ENCODE assay signal across 11 cellular contexts in the genomic region with DNA sequence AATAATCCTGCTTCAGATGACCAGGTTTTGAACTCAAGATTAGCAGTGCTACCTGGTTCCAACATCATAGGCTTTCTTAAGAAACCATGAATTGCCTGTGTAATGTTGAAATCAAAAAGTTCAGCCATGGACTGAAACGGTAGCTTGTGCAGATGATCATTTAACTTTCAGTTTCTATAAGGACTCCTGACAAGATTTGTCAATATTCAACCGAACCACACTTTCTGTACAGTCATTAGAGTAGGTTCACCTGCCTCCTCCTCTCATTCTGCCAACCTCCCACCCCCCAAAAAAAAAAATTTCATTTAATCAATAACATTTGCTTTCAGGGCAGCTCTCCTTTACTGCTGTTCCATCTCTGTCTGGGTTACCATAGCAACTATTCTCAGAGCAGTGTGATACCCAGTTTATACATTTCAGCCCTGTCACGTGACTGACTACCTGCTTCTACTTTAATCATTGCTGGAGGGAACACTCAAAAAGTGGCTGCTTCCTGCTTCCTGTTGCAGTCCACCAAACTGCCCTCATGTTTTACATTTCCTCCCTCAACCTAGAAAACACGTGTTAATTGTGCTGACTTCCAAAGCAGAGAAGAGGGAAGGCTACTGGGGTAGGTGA.
DNase-seq lines count a peak whose midpoint lies in the region; ATAC-seq and TF ChIP-seq lines count a peak whose summit lies in the region.
"Had no signal": no experiment of that assay in that cellular context is flagged by ENCODE, and none has a peak within 500 bp of the region (broad histone marks: within the 10 kb centered on the region; RNA-seq: fewer than 3 reads in every experiment).

No MANE protein-coding gene starts in this region.

- H3K27me3 Mint-ChIP-seq in activated naive CD4-positive, alpha-beta T cell treated with anti-CD3 and anti-CD28 coated beads, Interleukin-2, amount 10 ng/mL, durations not matched to agents 7 days and 5 days = peaks cover 3% of the 10 kb centered on the region

- H4K20me1 ChIP-seq in OCI-LY3 (ENCODE audit: insufficient read depth, low read length) = no peaks in the 10 kb centered on the region

- CTCF ChIA-PET in activated naive CD4-positive, alpha-beta T cell treated with anti-CD3 and anti-CD28 coated beads, Interleukin-2, amount 10 ng/mL, durations not matched to agents 7 days and 5 days (lab: Charles Lee) = interaction anchor here (0.7 kb wide), 1 partner anchor 17 kb away, joined by 3 read pairs; no protein-coding TSS in a partner anchor

- no peak overlapping the region for H3K4me3 Mint-ChIP-seq in activated naive CD4-positive, alpha-beta T cell treated with anti-CD3 and anti-CD28 coated beads, Interleukin-2, amount 10 ng/mL, durations not matched to agents 7 days and 5 days

- no peaks in the 10 kb centered on the region for H3K36me3 ChIP-seq in OCI-LY3 (replicated peaks; ENCODE audit: low read depth, low read length)
- H3K36me3 ChIP-seq in heart right ventricle = no peaks in the 10 kb centered on the region

- no peaks in the 10 kb centered on the region for H3K36me3 Mint-ChIP-seq in activated naive CD4-positive, alpha-beta T cell treated with anti-CD3 and anti-CD28 coated beads, Interleukin-2, amount 10 ng/mL, durations not matched to agents 7 days and 5 days

- intact Hi-C loops in heart right ventricle (cut with DNase I) = no loop called here

- H3K27ac ChIP-seq in OCI-LY3 (ENCODE audit: low read length) = peak overlapping the region; percentile 57
- H3K27ac ChIP-seq in coronary artery = no peak overlapping the region
- no peak overlapping the region for H3K27ac ChIP-seq in heart right ventricle

- H3K9me3 ChIP-seq in OCI-LY3 (ENCODE audit: insufficient read depth, low read length) (no peaks in the 10 kb centered on the region), heart right ventricle (no peaks in the 10 kb centered on the region)

- peak overlapping the region; percentile 64 for H2AFZ ChIP-seq in OCI-LY3 (ENCODE audit: low read depth, low read length)

- H3K27ac Mint-ChIP-seq in activated naive CD4-positive, alpha-beta T cell treated with anti-CD3 and anti-CD28 coated beads, Interleukin-2, amount 10 ng/mL, durations not matched to agents 7 days and 5 days = no peak overlapping the region

- ATAC-seq in GM19372 (IDR thresholded peaks at IDR 0.05; ENCODE audit: low read depth, unreplicated experiment) (peak; percentile 89), HG03025 (IDR thresholded peaks at IDR 0.05; ENCODE audit: low FRiP score, unreplicated experiment) (peak; percentile 82), left lobe of liver (no peak), heart right ventricle (no peak)
- ATAC-seq: esophagus mucosa had no signal

- H3K4me2 ChIP-seq in OCI-LY3 (ENCODE audit: low read length) = peak overlapping the region; percentile 38

- H3K9me3 Mint-ChIP-seq in activated naive CD4-positive, alpha-beta T cell treated with anti-CD3 and anti-CD28 coated beads, Interleukin-2, amount 10 ng/mL, durations not matched to agents 7 days and 5 days = no peaks in the 10 kb centered on the region

- no peaks in the 10 kb centered on the region for H3K79me2 ChIP-seq in OCI-LY3 (ENCODE audit: low read length)

- no peaks in the 10 kb centered on the region for H3K27me3 ChIP-seq in OCI-LY3 (ENCODE audit: low read depth, low read length)
- peaks cover 0 to 13% (median 0%) of the 10 kb centered on the region in 7 donors for H3K27me3 ChIP-seq in heart right ventricle

- H3K4me3 ChIP-seq in OCI-LY3 (ENCODE audit: low read length) (peak overlapping the region; percentile 16), coronary artery (no peak overlapping the region), heart right ventricle (no peak overlapping the region)

- DNase-seq in GM10266 (ENCODE audit: extremely low spot score) (peak; percentile 6), left lobe of liver (ENCODE audit: low spot score) (no peak), coronary artery (ENCODE audit: low spot score) (no peak), heart right ventricle (no peak)
- no peak for DNase-seq in activated naive CD4-positive, alpha-beta T cell treated with anti-CD3 and anti-CD28 coated beads, Interleukin-2, amount 10 ng/mL, durations not matched to agents 7 days and 5 days
- DNase-seq: activated effector memory CD4-positive, alpha-beta T cell treated with Interleukin-2 at 50 U/mL for 16 hours; DMS153 had no signal

- H3K4me1 Mint-ChIP-seq in activated naive CD4-positive, alpha-beta T cell treated with anti-CD3 and anti-CD28 coated beads, Interleukin-2, amount 10 ng/mL, durations not matched to agents 7 days and 5 days = peaks cover 14% of the 10 kb centered on the region

- 67 to 78% methylated on average over 4 of the region's 4 CpGs for WGBS in heart right ventricle, 2 donors

- H3K9ac ChIP-seq in OCI-LY3 (ENCODE audit: low read length) = no peak overlapping the region

- H3K4me1 ChIP-seq in OCI-LY3 (ENCODE audit: low read length) = peaks cover 26% of the 10 kb centered on the region
- no peaks in the 10 kb centered on the region for H3K4me1 ChIP-seq in heart right ventricle

- TF ChIP-seq CTCF in GM10266 (IDR thresholded peaks at IDR 0.05; ENCODE audit: control insufficient read depth, insufficient read depth, low read depth, missing control alignments) (no peak), OCI-LY3 (IDR thresholded peaks at IDR 0.05; ENCODE audit: low read depth, low read length) (no peak), coronary artery (IDR thresholded peaks at IDR 0.05) (no peak), heart right ventricle (IDR thresholded peaks at IDR 0.05) (no peak)

Comparison
In these comparisons a context has a peak if more than half of its experiments do, and no peak if none do; other contexts are left out.
1. ATAC-seq: peak in GM19372 (single experiment) and HG03025 (single experiment); none in left lobe of liver (single experiment) and heart right ventricle (0 of 8).